ENCODE assay signal across 23 cellular contexts in the genomic region with DNA sequence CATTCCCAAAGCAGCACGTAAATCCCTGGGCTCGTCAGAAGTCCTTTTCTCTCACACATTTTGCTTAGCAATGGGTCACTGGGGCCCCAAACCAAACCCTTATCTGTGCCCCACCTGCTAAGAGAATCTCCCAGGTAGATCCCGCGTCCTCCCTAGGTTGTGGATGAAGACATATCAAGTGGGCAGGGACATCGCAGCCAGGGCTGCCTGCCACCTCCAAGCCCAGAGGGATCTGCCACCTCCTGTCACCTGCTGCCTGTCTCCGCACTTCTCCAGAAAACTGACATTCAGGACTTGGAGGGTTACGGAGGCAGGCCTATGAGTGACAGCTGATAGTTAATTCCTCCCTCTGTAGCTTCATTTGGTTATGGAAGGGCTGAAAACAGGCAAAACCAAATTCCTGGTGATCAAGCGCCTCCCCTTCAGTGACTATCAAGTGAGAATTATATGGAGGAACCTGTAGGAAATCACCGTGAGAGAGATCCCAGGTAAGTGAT. TPM values are rescaled to one million over a fixed set of nuclear protein-coding genes. Genes with fewer than 3 reads are reported as not detected.
DNase-seq lines count a peak whose midpoint lies in the region; ATAC-seq and TF ChIP-seq lines count a peak whose summit lies in the region.
"Had no signal": no experiment of that assay in that cellular context is flagged by ENCODE, and none has a peak within 500 bp of the region (broad histone marks: within the 10 kb centered on the region; RNA-seq: fewer than 3 reads in every experiment).

No MANE protein-coding gene starts in this region.

- H3K79me2 ChIP-seq in HCT116 (ENCODE audit: insufficient read depth, low read length): no peaks in the 10 kb centered on the region

- POLR2A ChIA-PET in HCT116 (lab: Charles Lee): interaction anchor here (1.2 kb wide), 1 partner anchor 16 kb away, joined by 3 read pairs; no protein-coding TSS in a partner anchor

- H3K27me3 ChIP-seq in HCT116 (ENCODE audit: insufficient read depth, low read length): no peaks in the 10 kb centered on the region
- H3K27me3 ChIP-seq: vagina had no signal

- H3K9me3 ChIP-seq in HCT116 (ENCODE audit: control insufficient read depth in 1 of 2, insufficient read depth in 1 of 2, low read depth in 1 of 2, low read length in 2 of 2): no peaks in the 10 kb centered on the region
- H3K9me3 ChIP-seq: BLaER1 treated with 17β-estradiol and CSF1 and Interleukin-3, amounts not matched to agents 10 nM and 100 nM; left ventricle myocardium inferior; vagina had no signal

- no peaks in the 10 kb centered on the region for H3K27me3 Mint-ChIP-seq in activated CD8-positive, alpha-beta memory T cell treated with anti-CD3 and anti-CD28 coated beads, Interleukin-2, amount 10 ng/mL, durations not matched to agents 7 days and 5 days
- H3K27me3 Mint-ChIP-seq in activated T-helper 2 cell treated with anti-CD3 and anti-CD28 coated beads, Interferon-gamma antibody, Interleukin-2, Interleukin-4, amounts not matched to agents 10 μg/mL and 5 μg/mL and 100 μg/mL, durations not matched to agents 14 hours and 24 hours and 36 hours (ENCODE audit: low read depth): no peaks in the 10 kb centered on the region
- H3K27me3 Mint-ChIP-seq in natural killer cell (ENCODE audit: low read depth in 2 of 2): no peaks in the 10 kb centered on the region

- H3K36me3 ChIP-seq in HCT116 (ENCODE audit: control insufficient read depth in 1 of 2, insufficient read depth in 2 of 2, low read length in 2 of 2): no peaks in the 10 kb centered on the region
- H3K36me3 ChIP-seq: left ventricle myocardium inferior, vagina had no signal

- H3K4me1 Mint-ChIP-seq in activated CD8-positive, alpha-beta memory T cell treated with anti-CD3 and anti-CD28 coated beads, Interleukin-2, amount 10 ng/mL, durations not matched to agents 7 days and 5 days: peaks cover 95% of the 10 kb centered on the region
- peaks cover 89% of the 10 kb centered on the region for H3K4me1 Mint-ChIP-seq in activated T-helper 2 cell treated with anti-CD3 and anti-CD28 coated beads, Interferon-gamma antibody, Interleukin-2, Interleukin-4, amounts not matched to agents 10 μg/mL and 5 μg/mL and 100 μg/mL, durations not matched to agents 14 hours and 24 hours and 36 hours (ENCODE audit: low read depth)
- H3K4me1 Mint-ChIP-seq in natural killer cell: peaks cover 62 to 74% of the 10 kb centered on the region in 2 donors

- peaks cover 65% of the 10 kb centered on the region for H3K36me3 Mint-ChIP-seq in activated CD8-positive, alpha-beta memory T cell treated with anti-CD3 and anti-CD28 coated beads, Interleukin-2, amount 10 ng/mL, durations not matched to agents 7 days and 5 days
- H3K36me3 Mint-ChIP-seq in activated T-helper 2 cell treated with anti-CD3 and anti-CD28 coated beads, Interferon-gamma antibody, Interleukin-2, Interleukin-4, amounts not matched to agents 10 μg/mL and 5 μg/mL and 100 μg/mL, durations not matched to agents 14 hours and 24 hours and 36 hours (ENCODE audit: low read depth): peaks cover 70% of the 10 kb centered on the region
- no peaks in the 10 kb centered on the region for H3K36me3 Mint-ChIP-seq in natural killer cell

- TF ChIP-seq CTCF in HCT116 (IDR thresholded peaks at IDR 0.05 in 2 of 3, conservative IDR thresholded peaks at IDR 0.05 in 1 of 3; ENCODE audit: borderline replicate concordance in 1 of 3, insufficient read depth in 1 of 3, low read depth in 2 of 3, low read length in 2 of 3): no peak
- TF ChIP-seq CTCF in natural killer cell (IDR thresholded peaks at IDR 0.05): no peak

- peak overlapping the region; percentile 96 for H3K27ac Mint-ChIP-seq in activated CD8-positive, alpha-beta memory T cell treated with anti-CD3 and anti-CD28 coated beads, Interleukin-2, amount 10 ng/mL, durations not matched to agents 7 days and 5 days
- peak overlapping the region; percentile 88 for H3K27ac Mint-ChIP-seq in activated T-helper 2 cell treated with anti-CD3 and anti-CD28 coated beads, Interferon-gamma antibody, Interleukin-2, Interleukin-4, amounts not matched to agents 10 μg/mL and 5 μg/mL and 100 μg/mL, durations not matched to agents 14 hours and 24 hours and 36 hours
- H3K27ac Mint-ChIP-seq in natural killer cell: peak overlapping the region; percentile 72 to 73

- no peaks in the 10 kb centered on the region for H3K9me3 Mint-ChIP-seq in activated CD8-positive, alpha-beta memory T cell treated with anti-CD3 and anti-CD28 coated beads, Interleukin-2, amount 10 ng/mL, durations not matched to agents 7 days and 5 days (ENCODE audit: low read depth)
- H3K9me3 Mint-ChIP-seq in activated T-helper 2 cell treated with anti-CD3 and anti-CD28 coated beads, Interferon-gamma antibody, Interleukin-2, Interleukin-4, amounts not matched to agents 10 μg/mL and 5 μg/mL and 100 μg/mL, durations not matched to agents 14 hours and 24 hours and 36 hours: no peaks in the 10 kb centered on the region
- H3K9me3 Mint-ChIP-seq in natural killer cell: no peaks in the 10 kb centered on the region
- H3K9me3 Mint-ChIP-seq: immature natural killer cell, neural crest cell had no signal

- H3K4me3 ChIP-seq in HCT116 (replicated peaks in 1 of 2; ENCODE audit: low read depth in 1 of 2, low read length in 2 of 2): no peak overlapping the region
- H3K4me3 ChIP-seq: BLaER1 treated with 17β-estradiol and CSF1 and Interleukin-3, amounts not matched to agents 10 nM and 100 nM; left ventricle myocardium inferior; vagina had no signal

- no TSS peak for BruUV-seq in HCT116 (replicated peaks; lab: Mats Ljungman, UMichigan)

- no peak for DNase-seq in activated CD8-positive, alpha-beta memory T cell treated with anti-CD3 and anti-CD28 coated beads, Interleukin-2, amount 10 ng/mL, durations not matched to agents 7 days and 5 days
- DNase-seq in activated CD8-positive, alpha-beta memory T cell treated with anti-CD3 and anti-CD28 coated beads, Interleukin-2, amount 50 U/mL, for 4 hours: no peak
- no peak for DNase-seq in HCT116 (ENCODE audit: low read depth, low spot score)
- no peak for DNase-seq in activated T-helper 2 cell treated with anti-CD3 and anti-CD28 coated beads, Interferon-gamma antibody, Interleukin-2, Interleukin-4, amounts not matched to agents 10 μg/mL and 5 μg/mL and 100 μg/mL, durations not matched to agents 14 hours and 24 hours and 36 hours (ENCODE audit: low spot score)
- DNase-seq in natural killer cell: no peak
- DNase-seq in occipital lobe (lab: John Stamatoyannopoulos, UW): no peak
- no peak for DNase-seq in DMS 273 (lab: John Stamatoyannopoulos, UW; ENCODE audit: unreplicated experiment)
- no peak for DNase-seq in HPDE6-E6E7 (ENCODE audit: extremely low spot score)
- DNase-seq: DMS 273 treated with DMSO at 0.1 percent for 48 hours, foreskin melanocyte, GOT3, immature natural killer cell, left ventricle myocardium inferior, midbrain, NCI-H187 treated with DMSO at 0.1 percent for 48 hours, NCI-H2227 treated with DMSO at 0.1 percent for 48 hours, SW 1271 had no signal

- ATAC-seq in activated CD8-positive, alpha-beta memory T cell treated with anti-CD3 and anti-CD28 coated beads, Interleukin-2, amount 10 ng/mL, durations not matched to agents 7 days and 5 days: no peak
- ATAC-seq in HCT116: no peak
- no peak for ATAC-seq in natural killer cell
- ATAC-seq: HepG2, Right ventricle myocardium inferior had no signal

- CTCF ChIA-PET in activated CD8-positive, alpha-beta memory T cell treated with anti-CD3 and anti-CD28 coated beads, Interleukin-2, amount 10 ng/mL, durations not matched to agents 7 days and 5 days (lab: Charles Lee): interaction anchor here (0.8 to 1.6 kb wide), 4 partner anchors 8 to 20 kb away, joined by 3 to 4 read pairs (median 3); no protein-coding TSS in a partner anchor
- CTCF ChIA-PET in HCT116 (lab: Charles Lee): interaction anchor here (1.9 kb wide), 1 partner anchor 10 kb away, joined by 5 read pairs; no protein-coding TSS in a partner anchor

- RAD21 ChIA-PET in HCT116 (lab: Charles Lee; ENCODE audit: low non-redundant PET in 1 of 2, low total read pairs in 2 of 2, uncharacterized antibody in 2 of 2, unreplicated experiment in 2 of 2): no interaction called here

- H3K27ac ChIP-seq in HCT116 (ENCODE audit: low read depth, low read length): no peak overlapping the region
- H3K27ac ChIP-seq: BLaER1 treated with 17β-estradiol and CSF1 and Interleukin-3, amounts not matched to agents 10 nM and 100 nM; left ventricle myocardium inferior; vagina had no signal

- no peak for TF ChIP-seq POLR2A in HCT116 (IDR thresholded peaks at IDR 0.05; ENCODE audit: borderline replicate concordance, extremely low read depth, insufficient read depth, insufficient read length)

- peaks cover 26 to 32% of the 10 kb centered on the region in 2 experiments for H3K4me1 ChIP-seq in HCT116 (ENCODE audit: control insufficient read depth in 1 of 2, insufficient read depth in 2 of 2, low read length in 2 of 2)
- H3K4me1 ChIP-seq: left ventricle myocardium inferior had no signal

- no peak overlapping the region for H2AFZ ChIP-seq in HCT116 (ENCODE audit: low read depth, low read length, poor library complexity, severe bottlenecking)

- peak overlapping the region; percentile 67 for H3K4me3 Mint-ChIP-seq in activated CD8-positive, alpha-beta memory T cell treated with anti-CD3 and anti-CD28 coated beads, Interleukin-2, amount 10 ng/mL, durations not matched to agents 7 days and 5 days
- peak overlapping the region; percentile 60 for H3K4me3 Mint-ChIP-seq in activated T-helper 2 cell treated with anti-CD3 and anti-CD28 coated beads, Interferon-gamma antibody, Interleukin-2, Interleukin-4, amounts not matched to agents 10 μg/mL and 5 μg/mL and 100 μg/mL, durations not matched to agents 14 hours and 24 hours and 36 hours (ENCODE audit: low read depth)
- peak overlapping the region; percentile 61 for H3K4me3 Mint-ChIP-seq in natural killer cell
- H3K4me3 Mint-ChIP-seq: neural crest cell had no signal

- H3K9ac ChIP-seq in HCT116 (ENCODE audit: low read length): no peak overlapping the region
- H3K9ac ChIP-seq: BLaER1 treated with 17β-estradiol and CSF1 and Interleukin-3, amounts not matched to agents 10 nM and 100 nM had no signal

- intact Hi-C loops in HCT116 (cut with micrococcal nuclease): no loop called here
- intact Hi-C loops in activated T-helper 2 cell treated with anti-CD3 and anti-CD28 coated beads, Interferon-gamma antibody, Interleukin-2, Interleukin-4, amounts not matched to agents 10 μg/mL and 5 μg/mL and 100 μg/mL, durations not matched to agents 14 hours and 24 hours and 36 hours (cut with micrococcal nuclease): loop anchor here (2.0 kb wide), 1 partner anchor 18 kb away; no protein-coding TSS in a partner anchor
- intact Hi-C loops in natural killer cell (cut with micrococcal nuclease): no loop called here

- no peaks in the 10 kb centered on the region for H3K9me2 ChIP-seq in HCT116 (ENCODE audit: insufficient read depth)

- H4K20me1 ChIP-seq in HCT116 (ENCODE audit: insufficient read depth): no peaks in the 10 kb centered on the region

- TF ChIP-seq RAD21 in HCT116 (IDR thresholded peaks at IDR 0.05; ENCODE audit: low read depth): no peak

- 0 out of 2 replicates have a peak overlapping the region, but pooled peaks have one; percentile 48 for H3K4me2 ChIP-seq in HCT116 (ENCODE audit: low read length)
- H3K4me2 ChIP-seq: BLaER1 treated with 17β-estradiol and CSF1 and Interleukin-3, amounts not matched to agents 10 nM and 100 nM had no signal

RNA-seq across cellular contexts. Expression of a gene that starts 19.5 kb away (rescaled TPM):
- 10 to 100 TPM; 53.0 to 66.2 TPM for total RNA-seq in activated CD8-positive, alpha-beta memory T cell treated with anti-CD3 and anti-CD28 coated beads, Interleukin-2, amount 10 ng/mL, durations not matched to agents 7 days and 5 days
- total RNA-seq in HCT116 (2021; ENCODE audit: unreplicated experiment) (1.1 TPM), natural killer cell (10 to 100 TPM; 43.5 to 61.5 (median 56.2) TPM), occipital lobe (27.0 TPM)
- 0.11 and 0.23 TPM in 2 replicates for polyA plus RNA-seq in HCT116 (2012)
- 34.1 and 34.9 TPM in 2 replicates for total RNA-seq in activated T-helper 2 cell treated with anti-CD3 and anti-CD28 coated beads, Interferon-gamma antibody, Interleukin-2, Interleukin-4, amounts not matched to agents 10 μg/mL and 5 μg/mL and 100 μg/mL, durations not matched to agents 14 hours and 24 hours and 36 hours
- total RNA-seq: HepG2, LHCN-M2 had no signal
- polyA plus RNA-seq: HepG2 had no signal

Comparison
In these comparisons a context has a peak if more than half of its experiments do, and no peak if none do; other contexts are left out.
1. RNA of a gene that starts 19.5 kb away (total RNA-seq): 53.0 to 66.2 TPM in activated CD8-positive, alpha-beta memory T cell treated with anti-CD3 and anti-CD28 coated beads, Interleukin-2, amount 10 ng/mL, durations not matched to agents 7 days and 5 days, 43.5 to 61.5 TPM in natural killer cell, 34.1 to 34.9 TPM in activated T-helper 2 cell treated with anti-CD3 and anti-CD28 coated beads, Interferon-gamma antibody, Interleukin-2, Interleukin-4, amounts not matched to agents 10 μg/mL and 5 μg/mL and 100 μg/mL, durations not matched to agents 14 hours and 24 hours and 36 hours and 27.0 TPM in occipital lobe (single experiment); 1.1 TPM in HCT116 (single experiment); every median in the first group is over 10 times any median in the second.
2. Peak in every context shown above with its lines, with median percentiles within 50 percentile points of each other: H3K27ac Mint-ChIP-seq and H3K4me3 Mint-ChIP-seq.